Comparison of ENCODE assay signal across 1 cellular context in genomic region chr10:102813734-102814455, GRCh38.
TF ChIP-seq lines count a peak whose summit lies in the region.

No MANE protein-coding gene starts in this region.

TF ChIP-seq in H1, 55 proteins besides CTCF, POLR2A, EP300 and RAD21:
- TF ChIP-seq SUZ12 (IDR thresholded peaks at IDR 0.05; ENCODE audit: low read length) (no peak), CHD1 (IDR thresholded peaks at IDR 0.05; ENCODE audit: low read depth, low read length) (no peak), ATF3 (IDR thresholded peaks at IDR 0.05; ENCODE audit: insufficient read depth, low read depth, low read length) (no peak), CHD7 (IDR thresholded peaks at IDR 0.05; ENCODE audit: insufficient replicate concordance, low read length) (no peak), KDM4A (IDR thresholded peaks at IDR 0.05; ENCODE audit: low read depth, low read length, severe bottlenecking) (no peak), FOSL1 (IDR thresholded peaks at IDR 0.05; ENCODE audit: insufficient read depth, low read depth, low read length) (no peak), ZNF274 (IDR thresholded peaks at IDR 0.05; ENCODE audit: borderline replicate concordance, extremely low read depth, low read length) (no peak), NRF1 (IDR thresholded peaks at IDR 0.05; ENCODE audit: low read depth, low read length) (no peak), JUND (IDR thresholded peaks at IDR 0.05; ENCODE audit: low read length) (no peak), TEAD4 (IDR thresholded peaks at IDR 0.05; ENCODE audit: low read depth, low read length) (no peak), TCF12 (IDR thresholded peaks at IDR 0.05; ENCODE audit: low read depth, low read length) (no peak), USF2 (IDR thresholded peaks at IDR 0.05; ENCODE audit: low read length) (no peak), EZH2 (IDR thresholded peaks at IDR 0.05; ENCODE audit: low read depth, low read length, severe bottlenecking) (no peak), POLR2AphosphoS5 (IDR thresholded peaks at IDR 0.05; ENCODE audit: low read depth, low read length) (no peak), POU5F1 (IDR thresholded peaks at IDR 0.05; ENCODE audit: low read depth, low read length) (no peak), SRF (IDR thresholded peaks at IDR 0.05; ENCODE audit: low read depth, low read length) (no peak), CBX8 (IDR thresholded peaks at IDR 0.05; ENCODE audit: borderline replicate concordance, low read depth, low read length) (no peak)
TF ChIP-seq in H1: peak in this region for 0.
